In genomic region chr5:91101777-91102379, GRCh38 we compare ENCODE assay signal across 8 cellular contexts.
A peak's percentile ranks its signal among the peaks of the same experiment; 100 is the strongest.
DNase-seq lines count a peak whose midpoint lies in the region; ATAC-seq and FAIRE-seq lines count a peak whose summit lies in the region.

No MANE protein-coding gene starts in this region.

- H4K5ac ChIP-seq in mesendoderm (ENCODE audit: low read length), result no peak overlapping the region

- no peak overlapping the region for H3K4me3 ChIP-seq in mesendoderm (ENCODE audit: low read length)

- H2BK15ac ChIP-seq in mesendoderm (replicated peaks; ENCODE audit: low read depth), result no peak overlapping the region

- no peaks in the 10 kb centered on the region for H3K36me3 Mint-ChIP-seq in stimulated activated effector memory CD8-positive, alpha-beta T cell treated with anti-CD3 and anti-CD28 coated beads, Interleukin-12 subunit alpha, Interleukin-12 subunit beta, amount 100 ng/mL, for 72 hours

- H3K4me1 Mint-ChIP-seq in stimulated activated effector memory CD8-positive, alpha-beta T cell treated with anti-CD3 and anti-CD28 coated beads, Interleukin-12 subunit alpha, Interleukin-12 subunit beta, amount 100 ng/mL, for 72 hours, result no peaks in the 10 kb centered on the region

- FAIRE-seq in endometrium (lab: Jason Lieb, UNC), result peak; percentile 85

- no peak overlapping the region for H3K27ac Mint-ChIP-seq in stimulated activated effector memory CD8-positive, alpha-beta T cell treated with anti-CD3 and anti-CD28 coated beads, Interleukin-12 subunit alpha, Interleukin-12 subunit beta, amount 100 ng/mL, for 72 hours

- H3K4ac ChIP-seq in mesendoderm (ENCODE audit: low read depth, low read length), result no peak overlapping the region

- H3K56ac ChIP-seq in mesendoderm (ENCODE audit: low read length), result no peak overlapping the region

- no peaks in the 10 kb centered on the region for H3K79me2 ChIP-seq in mesendoderm (ENCODE audit: control insufficient read depth, insufficient read depth, low read length)

- DNase-seq in COLO829 (ENCODE audit: low spot score) (peak; percentile 54), NCI-H524 (lab: John Stamatoyannopoulos, UW) (peak; percentile 47 to 76), mesendoderm (peak; percentile 86)
- DNase-seq in activated CD4-positive, alpha-beta T cell treated with anti-CD3 and anti-CD28 coated beads, Interleukin-2, amount 50 U/mL, for 4 hours, result peak; percentile 13 to 14
- DNase-seq in stimulated activated effector memory CD8-positive, alpha-beta T cell treated with anti-CD3 and anti-CD28 coated beads, Interleukin-12 subunit alpha, Interleukin-12 subunit beta, amount 100 ng/mL, for 72 hours (ENCODE audit: low spot score in 2 of 2), result peak; percentile 17 to 70

- no peaks in the 10 kb centered on the region for H3K27me3 ChIP-seq in mesendoderm (ENCODE audit: insufficient read depth, low read length, poor library complexity)

- H3K79me1 ChIP-seq in mesendoderm (ENCODE audit: low read length), result no peaks in the 10 kb centered on the region

- no peak overlapping the region for H2BK5ac ChIP-seq in mesendoderm (ENCODE audit: low read length)

- H4K8ac ChIP-seq in mesendoderm (ENCODE audit: low read depth, low read length), result no peak overlapping the region

- H3K36me3 ChIP-seq in mesendoderm (ENCODE audit: control insufficient read depth, insufficient read depth, low read length), result no peaks in the 10 kb centered on the region

- ATAC-seq in GM19328 (IDR thresholded peaks at IDR 0.05; ENCODE audit: unreplicated experiment) (peak; percentile 98), HG03342 (IDR thresholded peaks at IDR 0.05; ENCODE audit: unreplicated experiment) (peak; percentile 98)
- ATAC-seq in stimulated activated effector memory CD8-positive, alpha-beta T cell treated with anti-CD3 and anti-CD28 coated beads, Interleukin-12 subunit alpha, Interleukin-12 subunit beta, amount 100 ng/mL, for 72 hours, result peak; percentile 90

- H3K23ac ChIP-seq in mesendoderm (ENCODE audit: low read length), result no peak overlapping the region

- no peak overlapping the region for H2AK5ac ChIP-seq in mesendoderm (ENCODE audit: low read length)

- no peak overlapping the region for H3K9ac ChIP-seq in mesendoderm (ENCODE audit: low read length)

- no peak overlapping the region for H3K4me2 ChIP-seq in mesendoderm (ENCODE audit: low read length)

- no peaks in the 10 kb centered on the region for H3K9me3 Mint-ChIP-seq in stimulated activated effector memory CD8-positive, alpha-beta T cell treated with anti-CD3 and anti-CD28 coated beads, Interleukin-12 subunit alpha, Interleukin-12 subunit beta, amount 100 ng/mL, for 72 hours

- no peak overlapping the region for H2BK120ac ChIP-seq in mesendoderm (ENCODE audit: low read depth, low read length)

- no peak overlapping the region for H3K4me3 Mint-ChIP-seq in stimulated activated effector memory CD8-positive, alpha-beta T cell treated with anti-CD3 and anti-CD28 coated beads, Interleukin-12 subunit alpha, Interleukin-12 subunit beta, amount 100 ng/mL, for 72 hours

- H3K27ac ChIP-seq in mesendoderm (ENCODE audit: low read depth, low read length), result no peak overlapping the region

- no peak overlapping the region for H3K18ac ChIP-seq in mesendoderm (ENCODE audit: low read length)

- H3K4me1 ChIP-seq in mesendoderm (ENCODE audit: control insufficient read depth, low read depth, low read length), result no peaks in the 10 kb centered on the region

- no CpG with 5 or more reads among the region's 7 CpGs for WGBS in mesendoderm (ENCODE audit: extremely low coverage, insufficient coverage, low lambda C conversion rate)

Comparison
In these comparisons a context has a peak if more than half of its experiments do, and no peak if none do; other contexts are left out.
1. DNase-seq: peak in every context shown above with its lines; median percentile 86 in mesendoderm; 62 in NCI-H524; 54 in COLO829; 44 in stimulated activated effector memory CD8-positive, alpha-beta T cell treated with anti-CD3 and anti-CD28 coated beads, Interleukin-12 subunit alpha, Interleukin-12 subunit beta, amount 100 ng/mL, for 72 hours; 14 in activated CD4-positive, alpha-beta T cell treated with anti-CD3 and anti-CD28 coated beads, Interleukin-2, amount 50 U/mL, for 4 hours.